Comparison of ENCODE assay signal across 32 cellular contexts in the genomic region with DNA sequence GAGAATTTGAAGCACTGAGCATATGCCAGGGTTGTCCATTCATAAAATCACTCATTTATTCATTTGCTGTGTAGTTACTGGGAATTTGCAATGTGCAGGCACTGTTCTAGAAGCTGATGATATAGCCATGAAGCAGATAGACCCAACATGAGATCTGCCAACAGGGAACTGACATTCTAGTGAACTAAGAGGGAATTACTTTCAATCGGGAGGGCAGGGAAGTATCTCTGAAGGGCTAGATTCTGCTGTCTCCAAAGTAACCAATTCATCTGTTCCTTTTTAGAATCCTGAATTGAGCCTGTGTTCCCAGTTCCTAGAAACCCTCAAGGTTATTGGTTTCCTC.
"Had no signal": no experiment of that assay in that cellular context is flagged by ENCODE, and none has a peak within 500 bp of the region (broad histone marks: within the 10 kb centered on the region; RNA-seq: fewer than 3 reads in every experiment).

No MANE protein-coding gene starts in this region.

- H3K4me1 ChIP-seq: adrenal gland, foreskin keratinocyte had no signal

- H3K27ac ChIP-seq: brain microvascular endothelial cell, coronary artery, esophagus muscularis mucosa, foreskin keratinocyte, gastrocnemius medialis, VCaP had no signal

- H3K36me3 ChIP-seq: adrenal gland, brain microvascular endothelial cell, esophagus muscularis mucosa, gastrocnemius medialis, heart left ventricle had no signal

- H3K27ac Mint-ChIP-seq: activated CD4-positive, alpha-beta memory T cell treated with anti-CD3 and anti-CD28 coated beads for 36 hours; activated CD8-positive, alpha-beta memory T cell treated with anti-CD3 and anti-CD28 coated beads, Interleukin-2, amount 10 ng/mL, durations not matched to agents 7 days and 5 days; activated CD8-positive, alpha-beta T cell treated with anti-CD3 and anti-CD28 coated beads, Interleukin-2, amount 10 ng/mL, durations not matched to agents 7 days and 5 days; activated naive CD4-positive, alpha-beta T cell treated with anti-CD3 and anti-CD28 coated beads for 36 hours; activated naive CD4-positive, alpha-beta T cell treated with anti-CD3 and anti-CD28 coated beads, Interleukin-2, amount 50 U/mL, for 24 hours; activated naive CD8-positive, alpha-beta T cell treated with anti-CD3 and anti-CD28 coated beads for 36 hours; activated naive CD8-positive, alpha-beta T cell treated with anti-CD3 and anti-CD28 coated beads, Interleukin-2, amount 50 U/mL, for 24 hours; activated T-helper 2 cell treated with anti-CD3 and anti-CD28 coated beads, Interferon-gamma antibody, Interleukin-2, Interleukin-4, amounts not matched to agents 10 μg/mL and 5 μg/mL and 100 μg/mL, durations not matched to agents 14 hours and 24 hours and 36 hours; effector memory CD8-positive, alpha-beta T cell; WTC11 had no signal

- H3K4me3 ChIP-seq: adrenal gland, coronary artery, esophagus muscularis mucosa, gastrocnemius medialis, heart left ventricle had no signal

- H3K27me3 Mint-ChIP-seq: activated CD4-positive, alpha-beta memory T cell treated with anti-CD3 and anti-CD28 coated beads for 36 hours; activated CD8-positive, alpha-beta memory T cell treated with anti-CD3 and anti-CD28 coated beads, Interleukin-2, amount 10 ng/mL, durations not matched to agents 7 days and 5 days; activated naive CD4-positive, alpha-beta T cell treated with anti-CD3 and anti-CD28 coated beads, Interleukin-2, amount 50 U/mL, for 24 hours; activated naive CD8-positive, alpha-beta T cell treated with anti-CD3 and anti-CD28 coated beads for 36 hours; activated naive CD8-positive, alpha-beta T cell treated with anti-CD3 and anti-CD28 coated beads, Interleukin-2, amount 50 U/mL, for 24 hours; central memory CD8-positive, alpha-beta T cell; effector memory CD8-positive, alpha-beta T cell had no signal

- ATAC-seq: activated CD8-positive, alpha-beta memory T cell treated with anti-CD3 and anti-CD28 coated beads, Interleukin-2, amount 10 ng/mL, durations not matched to agents 7 days and 5 days; effector memory CD8-positive, alpha-beta T cell; foreskin keratinocyte; gastrocnemius medialis; WTC11 had no signal

- H3K36me3 Mint-ChIP-seq: activated CD4-positive, alpha-beta memory T cell treated with anti-CD3 and anti-CD28 coated beads for 36 hours; activated CD8-positive, alpha-beta memory T cell treated with anti-CD3 and anti-CD28 coated beads, Interleukin-2, amount 10 ng/mL, durations not matched to agents 7 days and 5 days; activated naive CD4-positive, alpha-beta T cell treated with anti-CD3 and anti-CD28 coated beads, Interleukin-2, amount 50 U/mL, for 24 hours; activated naive CD8-positive, alpha-beta T cell treated with anti-CD3 and anti-CD28 coated beads for 36 hours had no signal

- DNase-seq: activated CD4-positive, alpha-beta memory T cell treated with anti-CD3 and anti-CD28 coated beads for 36 hours; activated CD4-positive, alpha-beta T cell treated with anti-CD3 and anti-CD28 coated beads for 1 hour; activated CD4-positive, alpha-beta T cell treated with anti-CD3 and anti-CD28 coated beads for 4 hours; activated CD8-positive, alpha-beta memory T cell treated with anti-CD3 and anti-CD28 coated beads, Interleukin-2, amount 10 ng/mL, durations not matched to agents 7 days and 5 days; activated CD8-positive, alpha-beta memory T cell treated with anti-CD3 and anti-CD28 coated beads, Interleukin-2, amount 50 U/mL, for 4 hours; activated CD8-positive, alpha-beta T cell treated with anti-CD3 and anti-CD28 coated beads, Interleukin-2, amount 10 ng/mL, durations not matched to agents 7 days and 5 days; activated effector memory CD4-positive, alpha-beta T cell treated with anti-CD3 and anti-CD28 coated beads, Interleukin-2, amount 50 U/mL, for 16 hours; activated naive CD4-positive, alpha-beta T cell treated with anti-CD3 and anti-CD28 coated beads for 36 hours; activated naive CD8-positive, alpha-beta T cell treated with anti-CD3 and anti-CD28 coated beads for 36 hours; activated naive CD8-positive, alpha-beta T cell treated with anti-CD3 and anti-CD28 coated beads, Interleukin-2, amount 50 U/mL, for 24 hours; activated T-cell treated with anti-CD3 and anti-CD28 coated beads, Interleukin-2, amount 50 U/mL, for 1 hour; activated T-cell treated with anti-CD3 and anti-CD28 coated beads, Interleukin-2, amount 50 U/mL, for 48 hours; anterior cingulate cortex; brain microvascular endothelial cell; dermis blood vessel endothelial cell; effector CD4-positive, alpha-beta T cell; effector memory CD8-positive, alpha-beta T cell; erythroblast; foreskin keratinocyte; gastrocnemius medialis; glutamatergic neuron; heart left ventricle; T-helper 2 cell had no signal

- H3K27me3 ChIP-seq: adrenal gland, brain microvascular endothelial cell, esophagus muscularis mucosa, foreskin keratinocyte, gastrocnemius medialis, heart left ventricle had no signal

- H3K9me3 Mint-ChIP-seq: activated CD4-positive, alpha-beta memory T cell treated with anti-CD3 and anti-CD28 coated beads for 36 hours; activated naive CD4-positive, alpha-beta T cell treated with anti-CD3 and anti-CD28 coated beads for 36 hours; activated naive CD4-positive, alpha-beta T cell treated with anti-CD3 and anti-CD28 coated beads, Interleukin-2, amount 50 U/mL, for 24 hours; activated naive CD8-positive, alpha-beta T cell treated with anti-CD3 and anti-CD28 coated beads for 36 hours; activated naive CD8-positive, alpha-beta T cell treated with anti-CD3 and anti-CD28 coated beads, Interleukin-2, amount 50 U/mL, for 24 hours; activated T-helper 1 cell treated with anti-CD3 and anti-CD28 coated beads, Interleukin-12 subunit alpha, Interleukin-12 subunit beta, Interleukin-2, Interleukin-4 antibody, amounts not matched to agents 30 ng/mL and 10 ng/mL and 1 ng/mL, durations not matched to agents 14 hours and 24 hours and 36 hours; activated T-helper 2 cell treated with anti-CD3 and anti-CD28 coated beads, Interferon-gamma antibody, Interleukin-2, Interleukin-4, amounts not matched to agents 10 μg/mL and 5 μg/mL and 100 μg/mL, durations not matched to agents 14 hours and 24 hours and 36 hours; central memory CD8-positive, alpha-beta T cell; effector memory CD8-positive, alpha-beta T cell; WTC11 had no signal

- H3K4me3 Mint-ChIP-seq: activated CD4-positive, alpha-beta memory T cell treated with anti-CD3 and anti-CD28 coated beads for 36 hours; activated CD8-positive, alpha-beta memory T cell treated with anti-CD3 and anti-CD28 coated beads, Interleukin-2, amount 10 ng/mL, durations not matched to agents 7 days and 5 days; activated CD8-positive, alpha-beta T cell treated with anti-CD3 and anti-CD28 coated beads, Interleukin-2, amount 10 ng/mL, durations not matched to agents 7 days and 5 days; activated naive CD4-positive, alpha-beta T cell treated with anti-CD3 and anti-CD28 coated beads for 36 hours; activated naive CD4-positive, alpha-beta T cell treated with anti-CD3 and anti-CD28 coated beads, Interleukin-2, amount 50 U/mL, for 24 hours; activated naive CD8-positive, alpha-beta T cell treated with anti-CD3 and anti-CD28 coated beads for 36 hours; activated naive CD8-positive, alpha-beta T cell treated with anti-CD3 and anti-CD28 coated beads, Interleukin-2, amount 50 U/mL, for 24 hours; activated T-helper 1 cell treated with anti-CD3 and anti-CD28 coated beads, Interleukin-12 subunit alpha, Interleukin-12 subunit beta, Interleukin-2, Interleukin-4 antibody, amounts not matched to agents 30 ng/mL and 10 ng/mL and 1 ng/mL, durations not matched to agents 14 hours and 24 hours and 36 hours; central memory CD8-positive, alpha-beta T cell; effector memory CD8-positive, alpha-beta T cell; WTC11 had no signal

- H3K9me3 ChIP-seq: adrenal gland, esophagus muscularis mucosa, gastrocnemius medialis, heart left ventricle had no signal
